In genomic region chr9:114507726-114508125, GRCh38 we compare ENCODE assay signal across 8 cellular contexts. TPM values are rescaled to one million over a fixed set of nuclear protein-coding genes. Genes with fewer than 3 reads are reported as not detected.
DNase-seq lines count a peak whose midpoint lies in the region; ATAC-seq and TF ChIP-seq lines count a peak whose summit lies in the region.

No MANE protein-coding gene starts in this region.

- intact Hi-C loops in gastrocnemius medialis (cut with DNase I; ENCODE audit: low total_unique reads), result no loop called here
- intact Hi-C loops in uterus (cut with DNase I; ENCODE audit: low total_unique reads), result no loop called here

- H3K27me3 ChIP-seq in gastrocnemius medialis (peaks cover 48 to 62% (median 50%) of the 10 kb centered on the region in 3 donors), uterus (no peaks in the 10 kb centered on the region)

- H3K4me3 ChIP-seq in gastrocnemius medialis (no peak overlapping the region), uterus (no peak overlapping the region)

- no peaks in the 10 kb centered on the region for H3K9me3 ChIP-seq in gastrocnemius medialis
- no peaks in the 10 kb centered on the region for H3K9me3 ChIP-seq in uterus

- no peak for TF ChIP-seq POLR2A in gastrocnemius medialis (IDR thresholded peaks at IDR 0.05)
- no peak for TF ChIP-seq POLR2A in uterus (IDR thresholded peaks at IDR 0.05)

- H3K27ac ChIP-seq in gastrocnemius medialis (no peak overlapping the region), uterus (no peak overlapping the region)

- H3K4me1 ChIP-seq in gastrocnemius medialis, result peaks cover 0 to 6% of the 10 kb centered on the region in 2 donors
- H3K4me1 ChIP-seq in uterus, result no peaks in the 10 kb centered on the region

- TF ChIP-seq CTCF in gastrocnemius medialis (IDR thresholded peaks at IDR 0.05 in 4 of 5, conservative IDR thresholded peaks at IDR 0.05 in 1 of 5), result no peak
- TF ChIP-seq CTCF in uterus (IDR thresholded peaks at IDR 0.05), result peak in 1 of 4 experiments; percentile 28

- in situ Hi-C loops in gastrocnemius medialis (cut with MboI; ENCODE audit: low sequenced_read_pairs in 4 of 4), result no loop called here

- H3K36me3 ChIP-seq in gastrocnemius medialis (no peaks in the 10 kb centered on the region), uterus (no peaks in the 10 kb centered on the region)

- POLR2A ChIA-PET in HEK293T (lab: Yijun Ruan, JAX), result interaction anchor here (0.6 kb wide), 1 partner anchor 80 kb away, joined by 4 read pairs; the partner anchor contains the start of gene ATP6V1G1

- DNase-seq in COR-L47 (lab: John Stamatoyannopoulos, UW) (peak; percentile 45), HEK293T (ENCODE audit: extremely low spot score) (peak; percentile 49), SW480 (ENCODE audit: low spot score) (peak; percentile 28), iPS-NIHi7 (ENCODE audit: extremely low spot score) (peak; percentile 38), gastrocnemius medialis (no peak), uterus (no peak)

- ATAC-seq in gastrocnemius medialis (no peak), HG02642 (IDR thresholded peaks at IDR 0.05; ENCODE audit: poor library complexity, unreplicated experiment) (no peak), HG03135 (IDR thresholded peaks at IDR 0.05; ENCODE audit: unreplicated experiment) (no peak)

- CTCF ChIA-PET in HEK293T (lab: Yijun Ruan, JAX), result interaction anchor here (0.6 to 1.3 kb wide), 4 partner anchors 15 to 146 kb away, joined by 3 to 4 read pairs (median 3); no protein-coding TSS in a partner anchor

TF ChIP-seq in HEK293T, 16 proteins besides CTCF, POLR2A, EP300 and RAD21:
- TF ChIP-seq SP1 (IDR thresholded peaks at IDR 0.05), result no peak
- no peak for TF ChIP-seq ZNF384 (IDR thresholded peaks at IDR 0.05)
- TF ChIP-seq FOXK2 (IDR thresholded peaks at IDR 0.05), result no peak
- TF ChIP-seq L3MBTL2 (conservative IDR thresholded peaks at IDR 0.05), result no peak
- no peak for TF ChIP-seq LEF1 (IDR thresholded peaks at IDR 0.05; ENCODE audit: borderline replicate concordance)
- no peak for TF ChIP-seq NFRKB (IDR thresholded peaks at IDR 0.05)
- TF ChIP-seq, protein P1, sequence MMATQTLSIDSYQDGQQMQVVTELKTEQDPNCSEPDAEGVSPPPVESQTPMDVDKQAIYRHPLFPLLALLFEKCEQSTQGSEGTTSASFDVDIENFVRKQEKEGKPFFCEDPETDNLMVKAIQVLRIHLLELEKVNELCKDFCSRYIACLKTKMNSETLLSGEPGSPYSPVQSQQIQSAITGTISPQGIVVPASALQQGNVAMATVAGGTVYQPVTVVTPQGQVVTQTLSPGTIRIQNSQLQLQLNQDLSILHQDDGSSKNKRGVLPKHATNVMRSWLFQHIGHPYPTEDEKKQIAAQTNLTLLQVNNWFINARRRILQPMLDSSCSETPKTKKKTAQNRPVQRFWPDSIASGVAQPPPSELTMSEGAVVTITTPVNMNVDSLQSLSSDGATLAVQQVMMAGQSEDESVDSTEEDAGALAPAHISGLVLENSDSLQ (IDR thresholded peaks at IDR 0.05), result no peak
- no peak for TF ChIP-seq FOXM1 (IDR thresholded peaks at IDR 0.05; ENCODE audit: borderline replicate concordance)
- no peak for TF ChIP-seq CTBP1 (IDR thresholded peaks at IDR 0.05; ENCODE audit: borderline replicate concordance)
- TF ChIP-seq ARNT (IDR thresholded peaks at IDR 0.05), result no peak
- no peak for TF ChIP-seq FOXA1 (IDR thresholded peaks at IDR 0.05)
- TF ChIP-seq ELF4 (IDR thresholded peaks at IDR 0.05), result no peak
TF ChIP-seq in HEK293T: peak in this region for 0.

RNA-seq across cellular contexts. Expression of gene WHRN, which starts 2.5 kb away (rescaled TPM):
- total RNA-seq in gastrocnemius medialis (under 1 TPM in 2 of 4 donors, not detected in 2; 0.16 to 0.18 TPM), uterus (10 to 100 TPM in 2 of 4 donors, 1 to 10 TPM in 2; 4.0 to 32.3 (median 20.2) TPM)

Comparison
In these comparisons a context has a peak if more than half of its experiments do, and no peak if none do; other contexts are left out.
1. DNase-seq: peak in COR-L47 (single experiment), HEK293T (single experiment), SW480 (single experiment) and iPS-NIHi7 (single experiment); none in gastrocnemius medialis (0 of 2) and uterus (0 of 2).
2. RNA of gene WHRN, which starts 2.5 kb away (total RNA-seq): 4.0 to 32.3 TPM in uterus; 0.16 to 0.18 TPM in gastrocnemius medialis; every median in the first group is over 4 times any median in the second.